In the genomic region with DNA sequence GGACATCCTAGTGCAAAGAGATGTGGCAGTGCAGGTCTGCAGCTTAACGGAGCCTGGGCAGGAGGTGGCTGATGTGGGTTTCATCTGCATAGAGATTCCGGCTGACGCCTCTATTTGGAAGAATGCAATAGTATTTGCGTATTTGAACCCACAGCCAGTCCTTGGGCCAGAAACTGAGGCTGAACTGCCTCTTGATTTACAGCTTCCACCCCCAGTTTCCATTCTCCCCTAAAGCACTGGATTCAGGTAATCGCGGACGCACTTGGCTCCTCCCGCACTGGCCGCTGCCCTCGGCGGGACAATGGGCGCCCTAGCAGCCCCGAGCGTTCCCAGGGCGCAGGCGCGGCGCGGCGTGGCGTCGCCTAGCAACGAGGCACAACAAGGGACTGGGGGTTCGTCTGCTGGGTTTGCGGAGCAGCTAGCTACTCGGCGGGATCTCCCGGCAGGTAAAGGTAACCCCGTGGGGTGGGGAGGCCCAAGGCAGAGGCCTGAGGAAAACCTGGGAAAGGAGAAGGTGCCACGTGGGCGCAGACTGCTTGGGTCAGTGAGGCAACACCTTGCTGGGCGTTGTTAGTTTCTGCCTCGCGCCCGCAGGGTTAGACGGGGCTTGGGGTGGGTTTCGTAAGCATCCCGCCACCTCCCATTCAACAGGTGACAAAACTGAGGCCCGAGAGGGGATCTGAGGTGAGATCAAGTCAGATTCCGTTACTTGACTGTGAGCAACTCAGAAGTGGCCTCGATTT, we compare ENCODE assay signal across 9 cellular contexts. TPM values are rescaled to one million over a fixed set of nuclear protein-coding genes. Genes with fewer than 3 reads are reported as not detected.
DNase-seq lines count a peak whose midpoint lies in the region; ATAC-seq and TF ChIP-seq lines count a peak whose summit lies in the region.
"Had no signal": no experiment of that assay in that cellular context is flagged by ENCODE, and none has a peak within 500 bp of the region (broad histone marks: within the 10 kb centered on the region; RNA-seq: fewer than 3 reads in every experiment).

A gene with protein sequence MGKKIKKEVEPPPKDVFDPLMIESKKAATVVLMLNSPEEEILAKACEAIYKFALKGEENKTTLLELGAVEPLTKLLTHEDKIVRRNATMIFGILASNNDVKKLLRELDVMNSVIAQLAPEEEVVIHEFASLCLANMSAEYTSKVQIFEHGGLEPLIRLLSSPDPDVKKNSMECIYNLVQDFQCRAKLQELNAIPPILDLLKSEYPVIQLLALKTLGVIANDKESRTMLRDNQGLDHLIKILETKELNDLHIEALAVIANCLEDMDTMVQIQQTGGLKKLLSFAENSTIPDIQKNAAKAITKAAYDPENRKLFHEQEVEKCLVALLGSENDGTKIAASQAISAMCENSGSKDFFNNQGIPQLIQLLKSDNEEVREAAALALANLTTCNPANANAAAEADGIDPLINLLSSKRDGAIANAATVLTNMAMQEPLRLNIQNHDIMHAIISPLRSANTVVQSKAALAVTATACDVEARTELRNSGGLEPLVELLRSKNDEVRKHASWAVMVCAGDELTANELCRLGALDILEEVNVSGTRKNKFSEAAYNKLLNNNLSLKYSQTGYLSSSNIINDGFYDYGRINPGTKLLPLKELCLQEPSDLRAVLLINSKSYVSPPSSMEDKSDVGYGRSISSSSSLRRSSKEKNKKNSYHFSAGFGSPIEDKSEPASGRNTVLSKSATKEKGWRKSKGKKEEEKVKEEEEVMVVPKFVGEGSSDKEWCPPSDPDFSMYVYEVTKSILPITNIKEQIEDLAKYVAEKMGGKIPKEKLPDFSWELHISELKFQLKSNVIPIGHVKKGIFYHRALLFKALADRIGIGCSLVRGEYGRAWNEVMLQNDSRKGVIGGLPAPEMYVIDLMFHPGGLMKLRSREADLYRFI (plus strand): TSS at position 393 of the 743 bp plus-strand sequence. CDS start 3,944 bp downstream, outside the sequence.

- ATAC-seq in natural killer cell, result peak; percentile 84 to 95 (median 93)
- ATAC-seq in stimulated activated naive B cell treated with anti-CD40 and anti-IgM and Interleukin-4, amounts not matched to agents 10 μg/mL and 1 μg/mL and 100 μg/mL, for 72 hours (replicated peaks), result peak; percentile 87 to 95
- no peak for ATAC-seq in HG02870 (IDR thresholded peaks at IDR 0.05; ENCODE audit: unreplicated experiment)

- no peaks in the 10 kb centered on the region for H3K4me1 Mint-ChIP-seq in natural killer cell
- peaks cover 2 to 12% of the 10 kb centered on the region in 2 donors for H3K4me1 Mint-ChIP-seq in stimulated activated naive B cell treated with anti-CD40 and anti-IgM and Interleukin-4, amounts not matched to agents 10 μg/mL and 1 μg/mL and 100 μg/mL, for 72 hours

- TF ChIP-seq CTCF in GM10248 (IDR thresholded peaks at IDR 0.05; ENCODE audit: control extremely low read depth, extremely low read depth, low read depth, missing control alignments) (no peak), fibroblast of villous mesenchyme (IDR thresholded peaks at IDR 0.05; ENCODE audit: insufficient read depth, low read depth, low read length) (no peak), natural killer cell (IDR thresholded peaks at IDR 0.05) (no peak)

- intact Hi-C loops in natural killer cell (cut with micrococcal nuclease), result loop anchor here (1.0 kb wide), 1 partner anchor 15 kb away; no protein-coding TSS in a partner anchor

- H3K4me3 Mint-ChIP-seq in natural killer cell, result no peak within 1 kb of the TSS
- no peak within 1 kb of the TSS for H3K4me3 Mint-ChIP-seq in stimulated activated naive B cell treated with anti-CD40 and anti-IgM and Interleukin-4, amounts not matched to agents 10 μg/mL and 1 μg/mL and 100 μg/mL, for 72 hours

- H3K27ac Mint-ChIP-seq in natural killer cell, result no peak within 1 kb of the TSS
- H3K27ac Mint-ChIP-seq in stimulated activated naive B cell treated with anti-CD40 and anti-IgM and Interleukin-4, amounts not matched to agents 10 μg/mL and 1 μg/mL and 100 μg/mL, for 72 hours, result peak within 1 kb of the TSS; percentile 83

- H3K27me3 Mint-ChIP-seq in natural killer cell (ENCODE audit: low read depth in 2 of 2), result peaks cover 0 to 3% of the 10 kb centered on the region in 2 donors
- H3K27me3 Mint-ChIP-seq in stimulated activated naive B cell treated with anti-CD40 and anti-IgM and Interleukin-4, amounts not matched to agents 10 μg/mL and 1 μg/mL and 100 μg/mL, for 72 hours, result peaks cover 4 to 14% of the 10 kb centered on the region in 2 donors

- CTCF ChIA-PET in GM10248 (lab: Yijun Ruan, JAX), result interaction anchor here (1.0 to 1.2 kb wide), 2 partner anchors 11 to 13 kb away, joined by 3 to 5 read pairs; no protein-coding TSS in a partner anchor
- CTCF ChIA-PET in HEK293T (lab: Yijun Ruan, JAX), result no interaction called here

- no peaks in the 10 kb centered on the region for H3K36me3 Mint-ChIP-seq in natural killer cell
- no peaks in the 10 kb centered on the region for H3K36me3 Mint-ChIP-seq in stimulated activated naive B cell treated with anti-CD40 and anti-IgM and Interleukin-4, amounts not matched to agents 10 μg/mL and 1 μg/mL and 100 μg/mL, for 72 hours

- DNase-seq in GM10248 (ENCODE audit: extremely low spot score) (peak; percentile 50), HEK293T (ENCODE audit: extremely low spot score) (peak; percentile 70), NCI-H345 treated with DMSO at 0.1 percent for 48 hours (lab: John Stamatoyannopoulos, UW; ENCODE audit: unreplicated experiment) (peak; percentile 18), fibroblast of villous mesenchyme (ENCODE audit: low read depth) (peak; percentile 18), natural killer cell (peak; percentile 78)
- DNase-seq in activated T-cell treated with anti-CD3 and anti-CD28 coated beads, Interleukin-2, amount 50 U/mL, for 48 hours, result peak; percentile 82
- peak; percentile 26 for DNase-seq in stimulated activated naive B cell treated with anti-CD40 and anti-IgM and Interleukin-4, amounts not matched to agents 10 μg/mL and 1 μg/mL and 100 μg/mL, for 72 hours

- H3K9me3 Mint-ChIP-seq in natural killer cell, result no peaks in the 10 kb centered on the region
- peaks cover 0 to 3% of the 10 kb centered on the region in 2 donors for H3K9me3 Mint-ChIP-seq in stimulated activated naive B cell treated with anti-CD40 and anti-IgM and Interleukin-4, amounts not matched to agents 10 μg/mL and 1 μg/mL and 100 μg/mL, for 72 hours

- peak within 1 kb of the TSS; percentile 49 for H3K4me3 ChIP-seq in fibroblast of villous mesenchyme (ENCODE audit: low read depth, low read length)

- POLR2A ChIA-PET in GM10248 (lab: Yijun Ruan, JAX), result no interaction called here
- POLR2A ChIA-PET in HEK293T (lab: Yijun Ruan, JAX), result interaction anchor here (0.6 kb wide), 1 partner anchor 44 kb away, joined by 3 read pairs; no protein-coding TSS in a partner anchor

TF ChIP-seq in HEK293T, 16 proteins besides CTCF, POLR2A, EP300 and RAD21:
- peak; percentile 66; the same call in 1 of the 2 replicates for TF ChIP-seq ARNT (IDR thresholded peaks at IDR 0.05)
- TF ChIP-seq ZNF384 (IDR thresholded peaks at IDR 0.05), result no peak
- peak; percentile 87 for TF ChIP-seq L3MBTL2 (conservative IDR thresholded peaks at IDR 0.05)

RNA-seq across cellular contexts. Expression of the gene that starts here (rescaled TPM):
- not detected in 2 replicates for total RNA-seq in fibroblast of villous mesenchyme
- under 1 TPM in 2 of 3 donors, not detected in 1; 0.65 to 0.68 TPM for total RNA-seq in natural killer cell
- total RNA-seq: activated CD8-positive, alpha-beta memory T cell treated with anti-CD3 and anti-CD28 coated beads for 36 hours had no signal

Comparison
In these comparisons a context has a peak if more than half of its experiments do, and no peak if none do; other contexts are left out.
1. Peak in DNase-seq and H3K4me3 ChIP-seq in fibroblast of villous mesenchyme; RNA of the gene not detected or under 1 TPM.
2. Peak in DNase-seq and ATAC-seq in natural killer cell; RNA of the gene not detected or under 1 TPM.
3. DNase-seq: peak in every context shown above with its lines; median percentile 82 in activated T-cell treated with anti-CD3 and anti-CD28 coated beads, Interleukin-2, amount 50 U/mL, for 48 hours; 78 in natural killer cell; 70 in HEK293T; 50 in GM10248; 26 in stimulated activated naive B cell treated with anti-CD40 and anti-IgM and Interleukin-4, amounts not matched to agents 10 μg/mL and 1 μg/mL and 100 μg/mL, for 72 hours; 18 in NCI-H345 treated with DMSO at 0.1 percent for 48 hours; 18 in fibroblast of villous mesenchyme.